1 cellular context compared by ENCODE assay signal in the genomic region with DNA sequence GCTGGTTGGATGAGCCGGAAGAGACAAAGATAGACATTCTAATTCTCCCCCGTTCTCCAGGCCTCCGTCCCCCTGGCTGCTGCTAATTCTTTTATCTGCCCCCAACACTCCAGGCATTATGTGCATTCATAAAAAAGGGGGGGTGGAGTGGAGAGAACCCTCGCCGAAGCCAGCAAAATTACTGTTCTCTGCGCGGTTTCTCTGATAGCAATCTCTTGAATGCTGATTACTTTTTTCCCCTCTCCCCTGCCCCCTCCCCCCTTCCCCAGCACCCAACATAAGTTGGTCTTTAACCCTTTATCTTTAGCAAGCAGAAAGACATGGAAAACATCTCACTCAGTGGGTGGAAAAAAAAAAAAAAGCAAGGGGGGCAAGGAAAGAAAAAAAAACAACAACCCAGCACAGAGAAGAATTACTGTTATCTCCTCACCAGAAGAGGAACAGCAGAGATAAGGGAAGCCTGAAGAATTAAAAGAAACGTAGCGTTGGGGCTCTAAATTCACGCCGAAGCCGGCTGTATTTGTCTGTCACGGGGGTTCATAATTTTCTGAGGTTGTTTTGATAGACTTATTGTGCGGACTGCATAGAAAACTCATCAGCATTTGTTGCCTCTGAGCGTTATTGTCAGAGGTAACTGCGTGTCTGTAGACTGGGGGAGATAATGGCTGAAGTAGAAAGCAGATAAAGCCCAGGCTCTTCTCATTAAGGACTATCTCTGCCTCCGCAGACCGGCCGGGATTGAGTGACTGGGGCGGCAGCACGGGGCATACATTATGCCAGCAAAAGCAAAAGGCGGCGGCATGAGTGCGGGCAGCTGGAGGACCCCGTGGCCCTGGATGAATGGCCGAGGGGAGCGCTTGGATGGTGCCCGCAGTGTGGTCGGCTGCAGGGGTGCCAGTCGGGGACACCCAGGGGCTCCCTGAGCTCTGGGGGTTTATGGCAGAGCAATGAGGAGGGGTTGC.
A peak's percentile ranks its signal among the peaks of the same experiment; 100 is the strongest.
TF ChIP-seq lines count a peak whose summit lies in the region.

No MANE protein-coding gene starts in this region.

TF ChIP-seq in K562, 482 proteins besides CTCF, POLR2A, EP300 and RAD21 (continued from another document and continues in another):
- TF ChIP-seq ZFP36 (IDR thresholded peaks at IDR 0.05; ENCODE audit: low read depth, low read length, partially characterized antibody) = peak; percentile 40
- TF ChIP-seq ZMIZ1 (IDR thresholded peaks at IDR 0.05; ENCODE audit: low read depth in 2 of 2, low read length in 2 of 2) = peak in 1 of 2 experiments; percentile 68; a peak in 2 of 4 replicates
- TF ChIP-seq ZNF436 (CRISPR knock-in tag; IDR thresholded peaks at IDR 0.05) = no peak
- TF ChIP-seq ZZZ3 (IDR thresholded peaks at IDR 0.05) = no peak
- TF ChIP-seq, protein P1, sequence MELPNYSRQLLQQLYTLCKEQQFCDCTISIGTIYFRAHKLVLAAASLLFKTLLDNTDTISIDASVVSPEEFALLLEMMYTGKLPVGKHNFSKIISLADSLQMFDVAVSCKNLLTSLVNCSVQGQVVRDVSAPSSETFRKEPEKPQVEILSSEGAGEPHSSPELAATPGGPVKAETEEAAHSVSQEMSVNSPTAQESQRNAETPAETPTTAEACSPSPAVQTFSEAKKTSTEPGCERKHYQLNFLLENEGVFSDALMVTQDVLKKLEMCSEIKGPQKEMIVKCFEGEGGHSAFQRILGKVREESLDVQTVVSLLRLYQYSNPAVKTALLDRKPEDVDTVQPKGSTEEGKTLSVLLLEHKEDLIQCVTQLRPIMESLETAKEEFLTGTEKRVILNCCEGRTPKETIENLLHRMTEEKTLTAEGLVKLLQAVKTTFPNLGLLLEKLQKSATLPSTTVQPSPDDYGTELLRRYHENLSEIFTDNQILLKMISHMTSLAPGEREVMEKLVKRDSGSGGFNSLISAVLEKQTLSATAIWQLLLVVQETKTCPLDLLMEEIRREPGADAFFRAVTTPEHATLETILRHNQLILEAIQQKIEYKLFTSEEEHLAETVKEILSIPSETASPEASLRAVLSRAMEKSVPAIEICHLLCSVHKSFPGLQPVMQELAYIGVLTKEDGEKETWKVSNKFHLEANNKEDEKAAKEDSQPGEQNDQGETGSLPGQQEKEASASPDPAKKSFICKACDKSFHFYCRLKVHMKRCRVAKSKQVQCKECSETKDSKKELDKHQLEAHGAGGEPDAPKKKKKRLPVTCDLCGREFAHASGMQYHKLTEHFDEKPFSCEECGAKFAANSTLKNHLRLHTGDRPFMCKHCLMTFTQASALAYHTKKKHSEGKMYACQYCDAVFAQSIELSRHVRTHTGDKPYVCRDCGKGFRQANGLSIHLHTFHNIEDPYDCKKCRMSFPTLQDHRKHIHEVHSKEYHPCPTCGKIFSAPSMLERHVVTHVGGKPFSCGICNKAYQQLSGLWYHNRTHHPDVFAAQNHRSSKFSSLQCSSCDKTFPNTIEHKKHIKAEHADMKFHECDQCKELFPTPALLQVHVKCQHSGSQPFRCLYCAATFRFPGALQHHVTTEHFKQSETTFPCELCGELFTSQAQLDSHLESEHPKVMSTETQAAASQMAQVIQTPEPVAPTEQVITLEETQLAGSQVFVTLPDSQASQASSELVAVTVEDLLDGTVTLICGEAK (IDR thresholded peaks at IDR 0.05) = 0 out of 2 replicates have a peak, but pooled peaks have one; percentile 14
- TF ChIP-seq, protein P1 (CRISPR knock-in tag; IDR thresholded peaks at IDR 0.05) = no peak
- TF ChIP-seq BRF2 (IDR thresholded peaks at IDR 0.05; ENCODE audit: borderline replicate concordance, insufficient read depth, insufficient read length) = no peak
- peak; percentile 76 for TF ChIP-seq BHLHE40 (IDR thresholded peaks at IDR 0.05; ENCODE audit: low read length)
- TF ChIP-seq ZNF224 (CRISPR knock-in tag; IDR thresholded peaks at IDR 0.05) = no peak
- TF ChIP-seq ZNF175 (CRISPR knock-in tag; IDR thresholded peaks at IDR 0.05; ENCODE audit: low read depth) = peak; percentile 71
- TF ChIP-seq, protein P2, sequence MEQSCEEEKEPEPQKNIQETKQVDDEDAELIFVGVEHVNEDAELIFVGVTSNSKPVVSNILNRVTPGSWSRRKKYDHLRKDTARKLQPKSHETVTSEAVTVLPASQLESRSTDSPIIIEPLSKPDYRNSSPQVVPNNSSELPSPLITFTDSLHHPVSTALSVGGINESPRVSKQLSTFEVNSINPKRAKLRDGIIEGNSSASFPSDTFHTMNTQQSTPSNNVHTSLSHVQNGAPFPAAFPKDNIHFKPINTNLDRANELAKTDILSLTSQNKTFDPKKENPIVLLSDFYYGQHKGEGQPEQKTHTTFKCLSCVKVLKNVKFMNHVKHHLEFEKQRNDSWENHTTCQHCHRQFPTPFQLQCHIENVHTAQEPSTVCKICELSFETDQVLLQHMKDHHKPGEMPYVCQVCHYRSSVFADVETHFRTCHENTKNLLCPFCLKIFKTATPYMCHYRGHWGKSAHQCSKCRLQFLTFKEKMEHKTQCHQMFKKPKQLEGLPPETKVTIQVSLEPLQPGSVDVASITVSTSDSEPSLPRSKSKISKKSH (CRISPR knock-in tag; IDR thresholded peaks at IDR 0.05) = no peak
- no peak for TF ChIP-seq ATF2 (CRISPR knock-in tag; IDR thresholded peaks at IDR 0.05)
- TF ChIP-seq, protein P3, sequence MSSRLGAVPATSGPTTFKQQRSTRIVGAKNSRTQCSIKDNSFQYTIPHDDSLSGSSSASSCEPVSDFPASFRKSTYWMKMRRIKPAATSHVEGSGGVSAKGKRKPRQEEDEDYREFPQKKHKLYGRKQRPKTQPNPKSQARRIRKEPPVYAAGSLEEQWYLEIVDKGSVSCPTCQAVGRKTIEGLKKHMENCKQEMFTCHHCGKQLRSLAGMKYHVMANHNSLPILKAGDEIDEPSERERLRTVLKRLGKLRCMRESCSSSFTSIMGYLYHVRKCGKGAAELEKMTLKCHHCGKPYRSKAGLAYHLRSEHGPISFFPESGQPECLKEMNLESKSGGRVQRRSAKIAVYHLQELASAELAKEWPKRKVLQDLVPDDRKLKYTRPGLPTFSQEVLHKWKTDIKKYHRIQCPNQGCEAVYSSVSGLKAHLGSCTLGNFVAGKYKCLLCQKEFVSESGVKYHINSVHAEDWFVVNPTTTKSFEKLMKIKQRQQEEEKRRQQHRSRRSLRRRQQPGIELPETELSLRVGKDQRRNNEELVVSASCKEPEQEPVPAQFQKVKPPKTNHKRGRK (tag; IDR thresholded peaks at IDR 0.05) = no peak
- no peak for TF ChIP-seq MCM7 (IDR thresholded peaks at IDR 0.05)
- TF ChIP-seq ZNF398 (CRISPR knock-in tag; IDR thresholded peaks at IDR 0.05) = no peak
- no peak for TF ChIP-seq THRAP3 (IDR thresholded peaks at IDR 0.05; ENCODE audit: borderline replicate concordance)
- peak; percentile 94 for TF ChIP-seq ARID1B (IDR thresholded peaks at IDR 0.05)
- TF ChIP-seq CEBPG (CRISPR knock-in tag; IDR thresholded peaks at IDR 0.05) = no peak
- TF ChIP-seq CEBPG (tag; conservative IDR thresholded peaks at IDR 0.05 in 1 of 2, IDR thresholded peaks at IDR 0.05 in 1 of 2) = no peak
- TF ChIP-seq E2F3 (CRISPR knock-in tag; IDR thresholded peaks at IDR 0.05) = no peak
- TF ChIP-seq GATA2 (CRISPR knock-in tag; IDR thresholded peaks at IDR 0.05) = peak; percentile 63
- no peak; a peak in 2 of 4 replicates for TF ChIP-seq MAZ (CRISPR knock-in tag; conservative IDR thresholded peaks at IDR 0.05 in 1 of 2, IDR thresholded peaks at IDR 0.05 in 1 of 2)
- no peak for TF ChIP-seq PTBP1 (IDR thresholded peaks at IDR 0.05; ENCODE audit: low read depth, low read length)
- peak; percentile 80 to 84; a peak in 2 of 4 replicates for TF ChIP-seq ARNT (IDR thresholded peaks at IDR 0.05)
- no peak for TF ChIP-seq CBX8 (IDR thresholded peaks at IDR 0.05; ENCODE audit: borderline replicate concordance, extremely low read depth, low read depth, low read length, poor library complexity, severe bottlenecking)
- no peak for TF ChIP-seq POLR2H (tag; IDR thresholded peaks at IDR 0.05; ENCODE audit: low read depth)
- no peak for TF ChIP-seq CREB3L1 (IDR thresholded peaks at IDR 0.05; ENCODE audit: borderline replicate concordance, low read depth)
